Comparison of ENCODE assay signal across 13 cellular contexts in the genomic region with DNA sequence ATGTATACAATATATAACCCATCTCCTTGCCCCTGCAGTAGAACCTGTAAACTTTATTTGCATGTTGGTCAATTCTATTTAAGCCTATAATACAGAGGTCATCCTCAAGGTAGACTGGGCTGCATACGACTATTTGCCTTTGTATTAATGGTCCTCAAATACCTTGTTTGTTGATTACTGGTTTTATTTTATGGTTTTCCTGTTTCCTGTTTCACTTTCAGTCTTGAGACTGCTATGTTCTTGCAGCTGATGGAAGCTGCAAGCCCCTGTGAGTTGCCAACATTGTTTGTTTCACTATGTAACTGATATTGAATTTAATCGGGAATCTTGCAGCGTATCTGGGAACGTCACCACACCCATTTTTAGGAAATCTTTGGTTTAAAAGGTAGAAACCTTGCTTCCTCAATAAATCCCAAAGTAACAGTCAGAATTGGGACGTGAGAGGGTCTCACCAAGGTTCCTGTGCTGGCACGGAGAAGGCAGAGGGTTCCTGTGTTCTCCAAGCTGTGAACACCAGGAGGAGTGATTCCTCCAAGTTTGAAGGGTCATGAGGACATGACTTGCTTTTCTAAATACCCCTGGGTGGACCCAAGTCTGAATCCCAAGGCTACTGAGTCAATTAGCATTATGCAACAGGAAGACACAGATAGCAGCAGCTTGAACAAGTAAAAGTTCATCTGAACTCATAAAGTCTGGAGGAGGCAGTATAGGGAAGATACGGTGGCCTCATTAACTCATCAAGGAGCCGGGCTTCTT.
DNase-seq lines count a peak whose midpoint lies in the region; ATAC-seq and FAIRE-seq lines count a peak whose summit lies in the region.
"Had no signal": no experiment of that assay in that cellular context is flagged by ENCODE, and none has a peak within 500 bp of the region (broad histone marks: within the 10 kb centered on the region; RNA-seq: fewer than 3 reads in every experiment).

No MANE protein-coding gene starts in this region.

- H3K4me3 Mint-ChIP-seq in activated naive CD8-positive, alpha-beta T cell treated with anti-CD3 and anti-CD28 coated beads, Interleukin-2, amount 50 U/mL, for 24 hours, result peak overlapping the region; percentile 43

- H3K4me1 ChIP-seq in mesenchymal stem cell (ENCODE audit: control insufficient read depth, insufficient read depth, low read depth, low read length), result peaks cover 5% of the 10 kb centered on the region

- H3K27me3 Mint-ChIP-seq in activated naive CD8-positive, alpha-beta T cell treated with anti-CD3 and anti-CD28 coated beads, Interleukin-2, amount 50 U/mL, for 24 hours, result no peaks in the 10 kb centered on the region

- peak overlapping the region; percentile 64 for H3K9ac ChIP-seq in mesenchymal stem cell (ENCODE audit: low read length)

- peak overlapping the region in 1 of 2 experiments; percentile 64 for H3K4me3 ChIP-seq in mesenchymal stem cell (ENCODE audit: insufficient read depth in 1 of 2, low read depth in 1 of 2, low read length in 2 of 2)
- H3K4me3 ChIP-seq: thyroid gland had no signal

- no peak overlapping the region for H3K14ac ChIP-seq in mesenchymal stem cell (ENCODE audit: low read length in 2 of 2)

- no peak overlapping the region for H4K8ac ChIP-seq in mesenchymal stem cell (ENCODE audit: low read length)

- no peaks in the 10 kb centered on the region for H3K79me1 ChIP-seq in mesenchymal stem cell (replicated peaks; ENCODE audit: low read length, poor library complexity, severe bottlenecking)

- no peak overlapping the region for H2AFZ ChIP-seq in mesenchymal stem cell (ENCODE audit: low read depth, low read length)

- no peaks in the 10 kb centered on the region for H3K27me3 ChIP-seq in mesenchymal stem cell (ENCODE audit: control insufficient read depth in 1 of 2, insufficient read depth in 1 of 2, low read length in 2 of 2)
- H3K27me3 ChIP-seq: thyroid gland had no signal

- no peaks in the 10 kb centered on the region for H3K36me3 ChIP-seq in mesenchymal stem cell (ENCODE audit: control insufficient read depth in 1 of 2, insufficient read depth in 2 of 2, low read depth in 1 of 2, low read length in 2 of 2)
- H3K36me3 ChIP-seq: thyroid gland had no signal

- no peak overlapping the region for H2BK15ac ChIP-seq in mesenchymal stem cell (ENCODE audit: low read depth, poor library complexity, severe bottlenecking)

- no peak overlapping the region for H2BK12ac ChIP-seq in mesenchymal stem cell (ENCODE audit: low read length in 2 of 2)

- no peak overlapping the region for H2BK5ac ChIP-seq in mesenchymal stem cell (ENCODE audit: low read depth, low read length, poor library complexity, severe bottlenecking)

- no peak overlapping the region for H4K91ac ChIP-seq in mesenchymal stem cell (ENCODE audit: low read length)

- H2AK5ac ChIP-seq in mesenchymal stem cell (ENCODE audit: low read length, severe bottlenecking), result no peak overlapping the region

- H2BK120ac ChIP-seq in mesenchymal stem cell (ENCODE audit: low read depth, low read length), result peak overlapping the region; percentile 34

- no peak overlapping the region for H3K4ac ChIP-seq in mesenchymal stem cell (ENCODE audit: low read depth in 1 of 2, low read length in 2 of 2)

- WGBS in mesenchymal stem cell, result 78% methylated on average over 6 of the region's 8 CpGs

- no peak for FAIRE-seq in GM19239 (lab: Jason Lieb, UNC)
- FAIRE-seq: A204.1 had no signal

- DNase-seq in NCI-H146 (lab: John Stamatoyannopoulos, UW), result peak; percentile 8
- DNase-seq in NCI-H146 treated with DMSO at 0.1 percent for 48 hours (lab: John Stamatoyannopoulos, UW; ENCODE audit: unreplicated experiment), result no peak
- peak; percentile 0 for DNase-seq in GM19239 (ENCODE audit: insufficient read length, low spot score)
- DNase-seq in activated naive CD8-positive, alpha-beta T cell treated with anti-CD3 and anti-CD28 coated beads, Interleukin-2, amount 50 U/mL, for 24 hours, result no peak
- peak; percentile 33 for DNase-seq in mesenchymal stem cell
- DNase-seq in stimulated activated CD4-positive, alpha-beta T cell treated with anti-CD3 and anti-CD28 coated beads, Interleukin-2, amount 100 ng/mL, for 48 hours, result no peak
- DNase-seq: activated effector memory CD4-positive, alpha-beta T cell treated with Interleukin-2 at 50 U/mL for 16 hours; central memory CD4-positive, alpha-beta T cell; SHP77; thyroid gland had no signal

- H3K18ac ChIP-seq in mesenchymal stem cell (ENCODE audit: low read depth in 1 of 2, low read length in 2 of 2), result no peak overlapping the region

- H3K27ac Mint-ChIP-seq in activated naive CD8-positive, alpha-beta T cell treated with anti-CD3 and anti-CD28 coated beads, Interleukin-2, amount 50 U/mL, for 24 hours, result no peak overlapping the region

- no peak overlapping the region for H3K27ac ChIP-seq in mesenchymal stem cell (ENCODE audit: low read length, poor library complexity, severe bottlenecking)

- H3K9me3 ChIP-seq in mesenchymal stem cell (ENCODE audit: control insufficient read depth, low read length), result no peaks in the 10 kb centered on the region
- H3K9me3 ChIP-seq: thyroid gland had no signal

- ATAC-seq in activated naive CD8-positive, alpha-beta T cell treated with anti-CD3 and anti-CD28 coated beads, Interleukin-2, amount 50 U/mL, for 24 hours, result no peak
- ATAC-seq in HG02623 (IDR thresholded peaks at IDR 0.05; ENCODE audit: unreplicated experiment), result no peak
- no peak for ATAC-seq in activated CD4-positive, CD25-positive, alpha-beta regulatory T cell treated with anti-CD3 and anti-CD28 coated beads, Interleukin-2, amount 50 U/mL, for 24 hours

- no peaks in the 10 kb centered on the region for H3K9me3 Mint-ChIP-seq in activated naive CD8-positive, alpha-beta T cell treated with anti-CD3 and anti-CD28 coated beads, Interleukin-2, amount 50 U/mL, for 24 hours

- H3K4me2 ChIP-seq in mesenchymal stem cell (ENCODE audit: low read length, poor library complexity, severe bottlenecking), result no peak overlapping the region

- H3K36me3 Mint-ChIP-seq in activated naive CD8-positive, alpha-beta T cell treated with anti-CD3 and anti-CD28 coated beads, Interleukin-2, amount 50 U/mL, for 24 hours (ENCODE audit: low read depth), result no peaks in the 10 kb centered on the region

- H3K4me1 Mint-ChIP-seq in activated naive CD8-positive, alpha-beta T cell treated with anti-CD3 and anti-CD28 coated beads, Interleukin-2, amount 50 U/mL, for 24 hours, result peaks cover 14% of the 10 kb centered on the region

- H3K23ac ChIP-seq in mesenchymal stem cell (ENCODE audit: low read length in 2 of 2), result no peak overlapping the region

Comparison
In these comparisons a context has a peak if more than half of its experiments do, and no peak if none do; other contexts are left out.
1. DNase-seq: peak in NCI-H146 (single experiment), GM19239 (single experiment) and mesenchymal stem cell (single experiment); none in NCI-H146 treated with DMSO at 0.1 percent for 48 hours (single experiment), activated naive CD8-positive, alpha-beta T cell treated with anti-CD3 and anti-CD28 coated beads, Interleukin-2, amount 50 U/mL, for 24 hours (single experiment) and stimulated activated CD4-positive, alpha-beta T cell treated with anti-CD3 and anti-CD28 coated beads, Interleukin-2, amount 100 ng/mL, for 48 hours (0 of 2).